ENCODE assay signal across 26 cellular contexts in the genomic region with DNA sequence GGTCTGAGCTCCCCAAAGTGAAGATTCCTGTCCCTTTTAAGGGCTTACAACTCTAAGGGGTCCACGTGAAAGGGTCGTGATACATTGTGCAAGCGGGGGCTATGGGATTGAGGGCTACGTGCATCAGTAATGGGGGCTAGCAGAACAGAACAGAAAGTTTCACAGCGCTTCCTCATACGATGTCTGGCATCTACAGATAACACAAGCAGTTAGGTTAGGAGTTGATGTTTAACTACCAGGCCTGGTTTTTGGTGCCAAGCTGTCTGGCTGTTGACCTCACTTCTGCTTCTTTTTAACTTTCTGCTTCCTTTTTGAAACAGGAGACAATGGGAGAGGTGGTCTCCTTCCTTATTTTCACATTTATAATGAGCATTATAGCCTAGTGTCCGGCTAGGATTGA.
"Had no signal": no experiment of that assay in that cellular context is flagged by ENCODE, and none has a peak within 500 bp of the region (broad histone marks: within the 10 kb centered on the region; RNA-seq: fewer than 3 reads in every experiment).

No MANE protein-coding gene starts in this region.

- ATAC-seq: activated CD8-positive, alpha-beta T cell treated with anti-CD3 and anti-CD28 coated beads, Interleukin-2, amount 10 ng/mL, durations not matched to agents 7 days and 5 days; activated naive CD8-positive, alpha-beta T cell treated with anti-CD3 and anti-CD28 coated beads, Interleukin-2, amount 50 U/mL, for 24 hours; left lung had no signal

- H3K27me3 ChIP-seq: brain microvascular endothelial cell, left lung, thyroid gland had no signal

- H3K27ac ChIP-seq: brain microvascular endothelial cell, coronary artery, left lung, thyroid gland had no signal

- DNase-seq: activated CD4-positive, alpha-beta T cell treated with anti-CD3 and anti-CD28 coated beads for 48 hours; activated CD4-positive, CD25-positive, alpha-beta regulatory T cell; activated CD8-positive, alpha-beta T cell treated with anti-CD3 and anti-CD28 coated beads, Interleukin-2, amount 10 ng/mL, durations not matched to agents 7 days and 5 days; activated naive CD4-positive, alpha-beta T cell treated with anti-CD3 and anti-CD28 coated beads, Interleukin-2, amount 10 ng/mL, durations not matched to agents 7 days and 5 days; activated naive CD8-positive, alpha-beta T cell treated with anti-CD3 and anti-CD28 coated beads, Interleukin-2, amount 50 U/mL, for 24 hours; activated T-cell treated with anti-CD3 and anti-CD28 coated beads, Interleukin-2, amount 50 U/mL, for 24 hours; anterior cingulate cortex; brain microvascular endothelial cell; erythroblast; foreskin melanocyte; glutamatergic neuron; hypothalamus; islet precursor cell; left lung; nephron progenitor cell; nucleus accumbens; posterior cingulate gyrus; retina; stimulated activated CD8-positive, alpha-beta memory T cell treated with anti-CD3 and anti-CD28 coated beads, Interleukin-4, amount 100 ng/mL, for 48 hours; stimulated activated naive CD4-positive, alpha-beta T cell treated with Interleukin-2 at 50 U/mL for 16 hours; T-helper 2 cell; thyroid gland had no signal

- H3K4me1 Mint-ChIP-seq: activated naive CD4-positive, alpha-beta T cell treated with anti-CD3 and anti-CD28 coated beads, Interleukin-2, amount 10 ng/mL, durations not matched to agents 7 days and 5 days; activated naive CD8-positive, alpha-beta T cell treated with anti-CD3 and anti-CD28 coated beads, Interleukin-2, amount 50 U/mL, for 24 hours; mesothelial cell of epicardium; nephron progenitor cell had no signal

- H3K4me3 ChIP-seq: coronary artery, left lung, thyroid gland had no signal

- H3K4me1 ChIP-seq: left lung, thyroid gland had no signal

- H3K9me3 Mint-ChIP-seq: activated naive CD4-positive, alpha-beta T cell treated with anti-CD3 and anti-CD28 coated beads, Interleukin-2, amount 10 ng/mL, durations not matched to agents 7 days and 5 days; activated naive CD8-positive, alpha-beta T cell treated with anti-CD3 and anti-CD28 coated beads, Interleukin-2, amount 50 U/mL, for 24 hours; activated T-cell treated with anti-CD3 and anti-CD28 coated beads, Interleukin-2, amount 50 U/mL, for 24 hours had no signal

- H3K27ac Mint-ChIP-seq: activated CD8-positive, alpha-beta T cell treated with anti-CD3 and anti-CD28 coated beads, Interleukin-2, amount 10 ng/mL, durations not matched to agents 7 days and 5 days; activated naive CD4-positive, alpha-beta T cell treated with anti-CD3 and anti-CD28 coated beads, Interleukin-2, amount 10 ng/mL, durations not matched to agents 7 days and 5 days; activated naive CD8-positive, alpha-beta T cell treated with anti-CD3 and anti-CD28 coated beads, Interleukin-2, amount 50 U/mL, for 24 hours; activated T-cell treated with anti-CD3 and anti-CD28 coated beads, Interleukin-2, amount 50 U/mL, for 24 hours; mesothelial cell of epicardium; nephron progenitor cell had no signal

- H3K36me3 Mint-ChIP-seq: activated naive CD4-positive, alpha-beta T cell treated with anti-CD3 and anti-CD28 coated beads, Interleukin-2, amount 10 ng/mL, durations not matched to agents 7 days and 5 days; mesothelial cell of epicardium had no signal

- H3K27me3 Mint-ChIP-seq: activated naive CD4-positive, alpha-beta T cell treated with anti-CD3 and anti-CD28 coated beads, Interleukin-2, amount 10 ng/mL, durations not matched to agents 7 days and 5 days; activated naive CD8-positive, alpha-beta T cell treated with anti-CD3 and anti-CD28 coated beads, Interleukin-2, amount 50 U/mL, for 24 hours; activated T-cell treated with anti-CD3 and anti-CD28 coated beads, Interleukin-2, amount 50 U/mL, for 24 hours had no signal

- H3K36me3 ChIP-seq: brain microvascular endothelial cell, left lung, thyroid gland had no signal

- H3K4me3 Mint-ChIP-seq: activated CD8-positive, alpha-beta T cell treated with anti-CD3 and anti-CD28 coated beads, Interleukin-2, amount 10 ng/mL, durations not matched to agents 7 days and 5 days; activated naive CD4-positive, alpha-beta T cell treated with anti-CD3 and anti-CD28 coated beads, Interleukin-2, amount 10 ng/mL, durations not matched to agents 7 days and 5 days; activated naive CD8-positive, alpha-beta T cell treated with anti-CD3 and anti-CD28 coated beads, Interleukin-2, amount 50 U/mL, for 24 hours; activated T-cell treated with anti-CD3 and anti-CD28 coated beads, Interleukin-2, amount 50 U/mL, for 24 hours; mesothelial cell of epicardium; nephron progenitor cell had no signal

- FAIRE-seq: endometrium, TTC549 had no signal

- H3K9me3 ChIP-seq: left lung, thyroid gland had no signal
